Comparison of ENCODE assay signal across 22 cellular contexts in genomic region chr9:120418315-120418714, GRCh38.
"Had no signal": no experiment of that assay in that cellular context is flagged by ENCODE, and none has a peak within 500 bp of the region (broad histone marks: within the 10 kb centered on the region; RNA-seq: fewer than 3 reads in every experiment).

No MANE protein-coding gene starts in this region.

- ATAC-seq: effector memory CD8-positive, alpha-beta T cell; foreskin keratinocyte; gastrocnemius medialis; heart right ventricle; left cardiac atrium; left lung; left ventricle myocardium superior; lower lobe of right lung; naive thymus-derived CD4-positive, alpha-beta T cell had no signal

- DNase-seq: effector CD8-positive, alpha-beta T cell; effector memory CD8-positive, alpha-beta T cell; foreskin keratinocyte; gastrocnemius medialis; glutamatergic neuron; head of caudate nucleus; heart right ventricle; hippocampal formation; left cardiac atrium; left lung; left ventricle myocardium superior; lower lobe of right lung; mesenchymal stem cell; midbrain; naive thymus-derived CD4-positive, alpha-beta T cell had no signal

- H3K27ac Mint-ChIP-seq: dendritic cell treated with granulocyte-macrophage colony-stimulating factor and Interleukin-4, amounts not matched to agents 40 ng/mL and 50 ng/mL, for 4 days had no signal

- H3K9me3 ChIP-seq: esophagus muscularis mucosa, gastrocnemius medialis, heart right ventricle, left lung, lower lobe of right lung had no signal

- H3K4me3 ChIP-seq: coronary artery, esophagus muscularis mucosa, gastrocnemius medialis, heart right ventricle, left lung, lower lobe of right lung had no signal

- H3K4me3 Mint-ChIP-seq: dendritic cell treated with granulocyte-macrophage colony-stimulating factor and Interleukin-4, amounts not matched to agents 40 ng/mL and 50 ng/mL, for 4 days; effector memory CD8-positive, alpha-beta T cell; naive thymus-derived CD4-positive, alpha-beta T cell had no signal

- H3K27me3 ChIP-seq: esophagus muscularis mucosa, foreskin keratinocyte, gastrocnemius medialis, heart right ventricle, left lung had no signal

- H3K27me3 Mint-ChIP-seq: dendritic cell treated with granulocyte-macrophage colony-stimulating factor and Interleukin-4, amounts not matched to agents 40 ng/mL and 50 ng/mL, for 4 days; effector memory CD8-positive, alpha-beta T cell; naive thymus-derived CD4-positive, alpha-beta T cell had no signal

- FAIRE-seq: colon, endothelial cell of umbilical vein, islet of Langerhans, keratinocyte had no signal

- H3K4me1 ChIP-seq: foreskin keratinocyte, heart right ventricle, left lung, lower lobe of right lung had no signal

- H3K9me3 Mint-ChIP-seq: dendritic cell treated with granulocyte-macrophage colony-stimulating factor and Interleukin-4, amounts not matched to agents 40 ng/mL and 50 ng/mL, for 4 days; effector memory CD8-positive, alpha-beta T cell had no signal

- H3K27ac ChIP-seq: coronary artery, esophagus muscularis mucosa, foreskin keratinocyte, gastrocnemius medialis, heart right ventricle, left lung, lower lobe of right lung had no signal
